ENCODE assay signal across 8 cellular contexts in the genomic region with DNA sequence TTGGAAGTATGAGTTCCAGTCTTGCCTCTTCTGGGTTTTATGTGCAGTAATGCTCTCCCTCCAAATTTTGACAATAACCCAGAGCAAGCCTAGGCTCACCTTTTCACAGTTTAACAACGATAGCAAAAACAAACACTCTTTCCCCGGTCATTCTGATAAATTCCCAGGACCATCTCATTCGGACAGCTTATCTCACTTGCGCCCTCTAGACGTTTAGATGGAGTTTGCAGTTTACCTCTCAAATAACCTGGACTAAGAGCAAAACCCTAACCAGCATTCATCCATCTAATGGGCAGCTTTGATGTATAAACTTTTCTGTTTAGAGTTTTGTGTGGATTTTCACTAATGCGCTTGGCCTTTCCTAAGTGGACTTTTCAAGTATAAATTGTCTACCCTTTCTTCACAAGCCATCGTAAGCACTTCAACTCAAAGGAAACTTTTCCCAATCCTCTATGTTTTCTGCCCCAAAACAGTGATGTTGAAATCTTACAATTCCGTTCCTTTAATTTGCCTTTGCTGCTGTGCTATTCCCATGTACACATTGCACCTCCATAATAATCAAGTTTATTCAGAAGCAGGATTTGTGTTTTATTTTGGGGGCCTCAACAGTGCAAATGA.
A peak's percentile ranks its signal among the peaks of the same experiment; 100 is the strongest.
DNase-seq lines count a peak whose midpoint lies in the region; ATAC-seq, FAIRE-seq and TF ChIP-seq lines count a peak whose summit lies in the region.

No MANE protein-coding gene starts in this region.

- TF ChIP-seq CTCF in GM12864 (IDR thresholded peaks at IDR 0.05; ENCODE audit: low read depth, low read length, missing control alignments) (peak; percentile 72), WI38 (IDR thresholded peaks at IDR 0.05; ENCODE audit: low read depth, low read length) (peak; percentile 45), HepG2 (CRISPR knock-in tag; IDR thresholded peaks at IDR 0.05) (peak; percentile 60)

- no peaks in the 10 kb centered on the region for H4K20me1 ChIP-seq in HepG2 (ENCODE audit: insufficient read depth, low read length)

- no peaks in the 10 kb centered on the region for H3K27me3 ChIP-seq in HepG2 (ENCODE audit: control insufficient read depth in 1 of 2, insufficient read depth in 2 of 2, low read length in 2 of 2)

- peak; percentile 81 for FAIRE-seq in HepG2 (lab: Jason Lieb, UNC)

- CTCF ChIA-PET in HepG2 (lab: Yijun Ruan, JAX; ENCODE audit: low intra/inter-chr PET ratio, low total read pairs): no interaction called here

- no peaks in the 10 kb centered on the region for H3K79me2 ChIP-seq in HepG2 (ENCODE audit: insufficient read depth, low read length)

- DNase-seq in GM12864 (ENCODE audit: low read depth) (no peak), HepG2 (ENCODE audit: low spot score) (peak; percentile 27), hippocampal formation (lab: John Stamatoyannopoulos, UW) (no peak)
- DNase-seq in stimulated activated CD4-positive, alpha-beta T cell treated with anti-CD3 and anti-CD28 coated beads, Interleukin-1b, Interleukin-23, amount 100 ng/mL, for 48 hours: no peak

- H3K36me3 ChIP-seq in HepG2 (replicated peaks in 1 of 2; ENCODE audit: control insufficient read depth in 1 of 2, insufficient read depth in 2 of 2, low read length in 2 of 2): no peaks in the 10 kb centered on the region

- ATAC-seq in HG03378 (IDR thresholded peaks at IDR 0.05; ENCODE audit: unreplicated experiment): peak; percentile 51
- ATAC-seq in HepG2: peak; percentile 70
- no peak for ATAC-seq in HG03135 (IDR thresholded peaks at IDR 0.05; ENCODE audit: unreplicated experiment)
- ATAC-seq in HG03469 (IDR thresholded peaks at IDR 0.05; ENCODE audit: unreplicated experiment): no peak

- no peak overlapping the region for H2AFZ ChIP-seq in HepG2 (ENCODE audit: low read length)

- H3K4me1 ChIP-seq in HepG2 (ENCODE audit: insufficient read depth, low read length): no peaks in the 10 kb centered on the region

- intact Hi-C loops in HepG2 (cut with micrococcal nuclease; ENCODE audit: unreplicated experiment): no loop called here

- no peak overlapping the region for H3K4me3 ChIP-seq in GM12864 (ENCODE audit: low read depth, low read length)
- H3K4me3 ChIP-seq in WI38 (ENCODE audit: low read depth, low read length): no peak overlapping the region
- no peak overlapping the region for H3K4me3 ChIP-seq in HepG2 (replicated peaks in 1 of 3; ENCODE audit: insufficient read depth in 1 of 3, low read depth in 2 of 3, low read length in 3 of 3)

- TF ChIP-seq RAD21 in HepG2 (CRISPR knock-in tag; IDR thresholded peaks at IDR 0.05): no peak

- WGBS in HepG2 (ENCODE audit: low lambda C conversion rate): 1% methylated on average over 8 of the region's 8 CpGs

- POLR2A ChIA-PET in HepG2 (lab: Yijun Ruan, JAX): no interaction called here

- H3K27ac ChIP-seq in HepG2 (ENCODE audit: extremely low read length, insufficient read depth, low read length): no peak overlapping the region

- no TSS peak for BruUV-seq in HepG2 (replicated peaks; lab: Mats Ljungman, UMichigan)

- no peak overlapping the region for H3K9ac ChIP-seq in HepG2 (ENCODE audit: insufficient read depth, low read depth, low read length)

- H3K4me2 ChIP-seq in HepG2 (ENCODE audit: low read depth, low read length): no peak overlapping the region

- TF ChIP-seq EP300 in HepG2 (IDR thresholded peaks at IDR 0.05; ENCODE audit: low read depth in 2 of 2, low read length in 2 of 2) (no peak), HepG2 (CRISPR knock-in tag; IDR thresholded peaks at IDR 0.05; ENCODE audit: borderline replicate concordance) (no peak)

- TF ChIP-seq POLR2A in HepG2 (IDR thresholded peaks at IDR 0.05; ENCODE audit: insufficient read depth in 1 of 2, low read depth in 2 of 2, low read length in 2 of 2): no peak

- in situ Hi-C loops in HepG2 (cut with HindIII; ENCODE audit: extremely low pct_ligation_motif_present, low pct_unique_long_range_greater_than_20kb): no loop called here

- peaks cover 5% of the 10 kb centered on the region; the same call in 1 of the 2 replicates for H3K9me3 ChIP-seq in HepG2 (ENCODE audit: low read length)

TF ChIP-seq in HepG2, 621 proteins besides CTCF, POLR2A, EP300 and RAD21:
- TF ChIP-seq ZNF205 (CRISPR knock-in tag; IDR thresholded peaks at IDR 0.05) (no peak), ZNF232 (CRISPR knock-in tag; IDR thresholded peaks at IDR 0.05; ENCODE audit: borderline replicate concordance) (no peak), ZFX (CRISPR knock-in tag; IDR thresholded peaks at IDR 0.05; ENCODE audit: low read depth) (no peak), STAG1 (CRISPR knock-in tag; IDR thresholded peaks at IDR 0.05) (0 out of 2 replicates have a peak, but pooled peaks have one; percentile 13)

Comparison
In these comparisons a context has a peak if more than half of its experiments do, and no peak if none do; other contexts are left out.
1. ATAC-seq: peak in HG03378 (single experiment) and HepG2 (single experiment); none in HG03135 (single experiment) and HG03469 (single experiment).
2. Peak in every context shown above with its lines, with median percentiles within 50 percentile points of each other: CTCF ChIP-seq.